Comparison of ENCODE assay signal across 18 cellular contexts in genomic region chrX:94045724-94046123, GRCh38.
DNase-seq lines count a peak whose midpoint lies in the region; FAIRE-seq and TF ChIP-seq lines count a peak whose summit lies in the region.
"Had no signal": no experiment of that assay in that cellular context is flagged by ENCODE, and none has a peak within 500 bp of the region (broad histone marks: within the 10 kb centered on the region; RNA-seq: fewer than 3 reads in every experiment).

No MANE protein-coding gene starts in this region.

- no peak overlapping the region for H3K4ac ChIP-seq in H9 (ENCODE audit: low read depth, low read length)

- TF ChIP-seq CTCF in H9 (conservative IDR thresholded peaks at IDR 0.05) (no peak), kidney (IDR thresholded peaks at IDR 0.05; ENCODE audit: borderline replicate concordance, extremely low read depth, insufficient read depth) (no peak), testis (IDR thresholded peaks at IDR 0.05) (no peak)

- no peak overlapping the region for H4K5ac ChIP-seq in H9 (ENCODE audit: insufficient read length, low read depth, low read length)

- no peaks in the 10 kb centered on the region for H3K23me2 ChIP-seq in H9 (ENCODE audit: insufficient read length, low read depth, low read length, poor library complexity, severe bottlenecking)

- H3K36me3 ChIP-seq in H7 (replicated peaks; ENCODE audit: control insufficient read depth, insufficient read depth, low read length), result 0 out of 2 replicates have a peak, but pooled peaks cover 1% of the 10 kb centered on the region
- H3K36me3 ChIP-seq in kidney (ENCODE audit: control insufficient read depth in 1 of 2, insufficient read depth in 2 of 2, low read length in 2 of 2), result no peaks in the 10 kb centered on the region
- H3K36me3 ChIP-seq in testis (ENCODE audit: low read depth, missing control alignments), result no peaks in the 10 kb centered on the region
- H3K36me3 ChIP-seq: HAP-1 had no signal

- H3T11ph ChIP-seq in H9 (ENCODE audit: low read length), result no peak overlapping the region

- no peak for FAIRE-seq in kidney (lab: Jason Lieb, UNC)
- FAIRE-seq: GM12891, GM18507 had no signal

- no peak overlapping the region for H2BK12ac ChIP-seq in H9 (ENCODE audit: insufficient read length, low read depth, low read length)

- no peak overlapping the region for H3K4me3 ChIP-seq in H7 (ENCODE audit: insufficient read depth, low read depth, low read length)
- H3K4me3 ChIP-seq in kidney (ENCODE audit: low read length in 2 of 2), result no peak overlapping the region
- no peak overlapping the region for H3K4me3 ChIP-seq in testis
- H3K4me3 ChIP-seq: HAP-1 had no signal

- intact Hi-C loops in kidney (cut with DNase I), result no loop called here
- intact Hi-C loops in testis (cut with DNase I; ENCODE audit: low total_unique reads), result no loop called here

- H4K20me1 ChIP-seq in H9 (ENCODE audit: control insufficient read depth, insufficient read depth, insufficient read length), result no peaks in the 10 kb centered on the region

- no peak overlapping the region for H4K8ac ChIP-seq in H9 (replicated peaks; ENCODE audit: insufficient read length, low read depth, low read length)

- DNase-seq in H7 (peak; percentile 13), H9 (peak; percentile 41), kidney (peak; percentile 62), testis (no peak), T-helper 1 cell (no peak), NCI-H1048 (lab: John Stamatoyannopoulos, UW) (no peak)
- DNase-seq: C1 segment of cervical spinal cord; Calu3; CD4-positive, alpha-beta memory T cell; COR-L47; DMS53; DMS79 treated with DMSO at 0.1 percent for 48 hours; GF-D8; GOT3; HFFc6 had no signal

- no peak overlapping the region for H3K23ac ChIP-seq in H9 (ENCODE audit: insufficient read length, low read depth, low read length)

- H3K4me2 ChIP-seq in H9 (ENCODE audit: insufficient read depth, insufficient read length, low read length), result no peak overlapping the region

- H2BK120ac ChIP-seq in H9 (ENCODE audit: low read depth, low read length, poor library complexity, severe bottlenecking), result no peak overlapping the region

- H3K9me3 ChIP-seq in H9 (ENCODE audit: control insufficient read depth, low read depth, low read length), result no peaks in the 10 kb centered on the region
- H3K9me3 ChIP-seq in kidney (ENCODE audit: control insufficient read depth in 1 of 2, low read length in 2 of 2), result no peaks in the 10 kb centered on the region
- H3K9me3 ChIP-seq in testis, result no peaks in the 10 kb centered on the region
- H3K9me3 ChIP-seq: HAP-1 had no signal

- no peak overlapping the region for H2AFZ ChIP-seq in H9 (ENCODE audit: low read length)

- no peak for TF ChIP-seq POLR2A in testis (IDR thresholded peaks at IDR 0.05)

- no peak overlapping the region for H3K27ac ChIP-seq in H9 (ENCODE audit: insufficient read length, low read depth, low read length)
- no peak overlapping the region for H3K27ac ChIP-seq in kidney (ENCODE audit: low read depth in 2 of 2, low read length in 2 of 2)
- no peak overlapping the region for H3K27ac ChIP-seq in testis

- no peak overlapping the region for H3K18ac ChIP-seq in H9 (ENCODE audit: insufficient read length, low read depth, low read length)

- H3K14ac ChIP-seq in H9 (ENCODE audit: insufficient read depth, low read length), result no peak overlapping the region

- H3K27me3 Mint-ChIP-seq in H9 (ENCODE audit: low read depth), result no peaks in the 10 kb centered on the region
- H3K27me3 Mint-ChIP-seq: CD4-positive, alpha-beta memory T cell had no signal

- H3K56ac ChIP-seq in H9 (ENCODE audit: insufficient read length, low read depth, low read length), result no peak overlapping the region

- H3K36me3 Mint-ChIP-seq in H9 (ENCODE audit: insufficient read depth in 1 of 3, low read depth in 3 of 3), result peaks cover 16 to 35% (median 27%) of the 10 kb centered on the region in 3 experiments
- H3K36me3 Mint-ChIP-seq: CD4-positive, alpha-beta memory T cell had no signal

- no CpG with 5 or more reads among the region's 16 CpGs for WGBS in H9 (ENCODE audit: extremely low coverage, insufficient read length, low lambda C conversion rate)
- WGBS in testis, 2 donors, result 75% methylated on average over 12 of the region's 16 CpGs; no CpG with 5 or more reads in 1 of the 2 donors

- no peaks in the 10 kb centered on the region for H3K79me1 ChIP-seq in H9 (ENCODE audit: insufficient read depth, low read depth, low read length, poor library complexity, severe bottlenecking)

- no peaks in the 10 kb centered on the region for H3K79me2 ChIP-seq in H9 (ENCODE audit: insufficient read depth, low read length)

- H3K9ac ChIP-seq in H9 (ENCODE audit: extremely low read depth, insufficient read length, low read length) (no peak overlapping the region), kidney (ENCODE audit: low read length in 2 of 2) (no peak overlapping the region)

- H3K4me3 Mint-ChIP-seq in H9, result no peak overlapping the region
- H3K4me3 Mint-ChIP-seq: CD4-positive, alpha-beta memory T cell; HFFc6 had no signal

- H3K27me3 ChIP-seq in H7 (ENCODE audit: control insufficient read depth, insufficient read depth, low read length) (no peaks in the 10 kb centered on the region), H9 (ENCODE audit: insufficient read depth, low read length) (no peaks in the 10 kb centered on the region), testis (no peaks in the 10 kb centered on the region)

- H4K91ac ChIP-seq in H9 (ENCODE audit: insufficient read length, low read depth, low read length), result no peak overlapping the region

- H3K4me1 Mint-ChIP-seq in H9, result peaks cover 35 to 41% of the 10 kb centered on the region in 2 experiments

- no peak overlapping the region for H2BK5ac ChIP-seq in H9 (ENCODE audit: insufficient read length, low read length)

- H3K9me3 Mint-ChIP-seq in H9, result peaks cover 17 to 20% of the 10 kb centered on the region in 2 experiments
- H3K9me3 Mint-ChIP-seq: CD4-positive, alpha-beta memory T cell had no signal

- no peak overlapping the region for H2BK20ac ChIP-seq in H9 (ENCODE audit: low read depth, low read length, poor library complexity, severe bottlenecking)

- peak overlapping the region in 1 of 3 experiments; percentile 22; a peak in 1 of 7 replicates for H3K27ac Mint-ChIP-seq in H9
- H3K27ac Mint-ChIP-seq: CD4-positive, alpha-beta memory T cell; HFFc6 had no signal

- H3K4me1 ChIP-seq in H9 (ENCODE audit: insufficient read depth, low read length), result peaks cover 7% of the 10 kb centered on the region; the same call in 1 of the 2 replicates
- no peaks in the 10 kb centered on the region for H3K4me1 ChIP-seq in kidney (ENCODE audit: control insufficient read depth in 1 of 2, insufficient read depth in 1 of 2, low read depth in 1 of 2, low read length in 2 of 2)
- H3K4me1 ChIP-seq in testis, result no peaks in the 10 kb centered on the region

- H2BK15ac ChIP-seq in H9 (ENCODE audit: low read depth, low read length), result no peak overlapping the region

- no peak overlapping the region for H2AK5ac ChIP-seq in H9 (ENCODE audit: insufficient read length, low read length)

Comparison
In these comparisons a context has a peak if more than half of its experiments do, and no peak if none do; other contexts are left out.
1. DNase-seq: peak in H7 (single experiment), H9 (single experiment) and kidney (single experiment); none in testis (single experiment), T-helper 1 cell (0 of 5) and NCI-H1048 (single experiment).